ENCODE assay signal across 13 cellular contexts in the genomic region with DNA sequence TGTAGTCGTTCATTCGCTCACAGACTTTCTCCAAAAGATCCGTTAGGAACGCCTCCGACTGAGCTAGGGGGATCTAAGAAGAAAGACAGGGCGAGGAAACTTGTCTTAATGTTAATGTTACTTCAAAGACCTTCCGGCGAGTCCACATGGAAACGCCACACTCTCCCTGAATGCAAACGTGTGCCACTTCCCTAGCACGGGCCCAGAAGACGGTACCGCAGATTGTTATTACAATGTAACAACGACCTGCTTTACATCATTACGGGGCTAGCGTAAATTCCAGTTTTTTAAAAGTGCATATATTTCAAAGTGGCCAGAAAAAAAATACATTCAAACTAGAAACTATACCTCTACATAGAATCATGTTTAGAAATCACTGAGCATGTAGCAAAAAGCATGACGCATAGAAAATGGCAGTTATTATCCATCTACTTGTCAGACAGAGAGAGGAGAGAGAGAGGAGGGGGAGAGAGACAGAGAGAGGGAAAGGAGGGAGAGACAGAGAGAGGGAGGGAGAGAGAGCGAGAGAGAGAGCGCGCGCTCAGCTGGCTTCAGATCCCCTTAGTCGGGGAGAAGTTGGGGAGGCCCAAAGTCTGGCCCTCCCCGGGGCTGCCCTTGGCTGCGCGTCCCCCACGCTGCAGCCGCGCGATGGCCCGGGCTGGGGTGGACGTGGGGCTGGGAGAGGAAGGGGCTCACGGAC. TPM values are rescaled to one million over a fixed set of nuclear protein-coding genes. Genes with fewer than 3 reads are reported as not detected.
DNase-seq lines count a peak whose midpoint lies in the region; ATAC-seq, FAIRE-seq and TF ChIP-seq lines count a peak whose summit lies in the region.
"Had no signal": no experiment of that assay in that cellular context is flagged by ENCODE, and none has a peak within 500 bp of the region (broad histone marks: within the 10 kb centered on the region; RNA-seq: fewer than 3 reads in every experiment).

No MANE protein-coding gene starts in this region.

- H3K27me3 ChIP-seq in BLaER1, result peaks cover 100% of the 10 kb centered on the region
- peaks cover 90% of the 10 kb centered on the region for H3K27me3 ChIP-seq in H7 (ENCODE audit: control insufficient read depth, insufficient read depth, low read length)
- H3K27me3 ChIP-seq in naive thymus-derived CD4-positive, alpha-beta T cell (ENCODE audit: control insufficient read depth in 2 of 2, insufficient read depth in 2 of 2, low read length in 2 of 2), result peaks cover 15 to 28% of the 10 kb centered on the region in 2 donors

- H3K9me3 ChIP-seq in BLaER1, result no peaks in the 10 kb centered on the region
- no peaks in the 10 kb centered on the region for H3K9me3 ChIP-seq in naive thymus-derived CD4-positive, alpha-beta T cell (ENCODE audit: control insufficient read depth in 2 of 3, low read length in 3 of 3)

- peaks cover 88% of the 10 kb centered on the region for H4K20me1 ChIP-seq in BLaER1

- in situ Hi-C loops in astrocyte of the cerebellum (cut with HindIII; ENCODE audit: low sequenced_read_pairs), result loop anchor here (5.0 kb wide), 1 partner anchor 33 kb away; no protein-coding TSS in a partner anchor

- H3K4me2 ChIP-seq in BLaER1, result peak overlapping the region; percentile 50

- H3K4me1 ChIP-seq in BLaER1, result peaks cover 8% of the 10 kb centered on the region
- H3K4me1 ChIP-seq in naive thymus-derived CD4-positive, alpha-beta T cell (ENCODE audit: control insufficient read depth in 2 of 2, insufficient read depth in 2 of 2, low read length in 2 of 2), result peaks cover 0 to 7% of the 10 kb centered on the region in 2 donors

- CTCF ChIA-PET in naive thymus-derived CD4-positive, alpha-beta T cell (lab: Charles Lee), result no interaction called here

- H3K4me3 ChIP-seq in BLaER1 (peak overlapping the region; percentile 18; the same call in 1 of the 2 replicates), H7 (ENCODE audit: insufficient read depth, low read depth, low read length) (peak overlapping the region; percentile 50), astrocyte of the cerebellum (ENCODE audit: low read depth, low read length) (peak overlapping the region; percentile 31), foreskin fibroblast (ENCODE audit: low read depth in 1 of 2, low read length in 2 of 2) (no peak overlapping the region)
- H3K4me3 ChIP-seq in naive thymus-derived CD4-positive, alpha-beta T cell (ENCODE audit: low read length), result no peak overlapping the region

- no peak overlapping the region for H3K27ac ChIP-seq in BLaER1
- no peak overlapping the region for H3K27ac ChIP-seq in naive thymus-derived CD4-positive, alpha-beta T cell (ENCODE audit: low read depth, low read length)
- H3K27ac ChIP-seq: RWPE1 had no signal

- H3K4me3 Mint-ChIP-seq in naive thymus-derived CD4-positive, alpha-beta T cell, result peak overlapping the region in 9 of 10 donors; percentile 10 to 73 (median 54)

- FAIRE-seq in urothelium cell line (lab: Jason Lieb, UNC), result no peak

- no peak for ATAC-seq in naive thymus-derived CD4-positive, alpha-beta T cell
- no peak for ATAC-seq in Right ventricle myocardium inferior

- H3K27me3 Mint-ChIP-seq in naive thymus-derived CD4-positive, alpha-beta T cell, result peaks cover 90 to 93% (median 93%) of the 10 kb centered on the region in 5 donors

- TF ChIP-seq CTCF in astrocyte of the cerebellum (IDR thresholded peaks at IDR 0.05; ENCODE audit: low read depth, low read length, missing control alignments), result no peak
- no peak for TF ChIP-seq CTCF in foreskin fibroblast (IDR thresholded peaks at IDR 0.05; ENCODE audit: low read depth, low read length)

- H3K4me1 Mint-ChIP-seq in naive thymus-derived CD4-positive, alpha-beta T cell, result peaks cover 11 to 30% (median 18%) of the 10 kb centered on the region in 7 donors

- H3K36me3 Mint-ChIP-seq in naive thymus-derived CD4-positive, alpha-beta T cell, result peaks cover 0 to 9% (median 4%) of the 10 kb centered on the region in 5 donors

- POLR2A ChIA-PET in naive thymus-derived CD4-positive, alpha-beta T cell (lab: Charles Lee), result no interaction called here

- no peak for DNase-seq in H7
- DNase-seq in astrocyte of the cerebellum (ENCODE audit: low read depth), result no peak
- no peak for DNase-seq in naive thymus-derived CD4-positive, alpha-beta T cell
- no peak for DNase-seq in urothelium cell line (ENCODE audit: low spot score)
- DNase-seq in foreskin fibroblast, result no peak
- no peak for DNase-seq in Right ventricle myocardium inferior (ENCODE audit: missing footprints)
- DNase-seq in DMS 273 treated with DMSO at 0.1 percent for 48 hours (lab: John Stamatoyannopoulos, UW), result no peak
- DNase-seq: activated CD4-positive, CD25-positive, alpha-beta regulatory T cell; mammary epithelial cell; NCI-H226 had no signal

- peak overlapping the region in 3 of 9 donors; percentile 16 to 72 (median 18) for H3K27ac Mint-ChIP-seq in naive thymus-derived CD4-positive, alpha-beta T cell

- H3K9ac ChIP-seq in BLaER1, result no peak overlapping the region

- H3K36me3 ChIP-seq in BLaER1, result no peaks in the 10 kb centered on the region
- no peaks in the 10 kb centered on the region for H3K36me3 ChIP-seq in H7 (replicated peaks; ENCODE audit: control insufficient read depth, insufficient read depth, low read length)
- H3K36me3 ChIP-seq in naive thymus-derived CD4-positive, alpha-beta T cell (ENCODE audit: control insufficient read depth in 2 of 3, insufficient read depth in 3 of 3, low read length in 3 of 3), result no peaks in the 10 kb centered on the region

- peaks cover 0 to 28% (median 0%) of the 10 kb centered on the region in 11 donors for H3K9me3 Mint-ChIP-seq in naive thymus-derived CD4-positive, alpha-beta T cell

- intact Hi-C loops in naive thymus-derived CD4-positive, alpha-beta T cell (cut with micrococcal nuclease), result loop anchor here in 1 of 2 donors (2.0 kb wide), 2 partner anchors 296 to 1494 kb away; no protein-coding TSS in a partner anchor
- intact Hi-C loops in Right ventricle myocardium inferior (cut with DNase I), result no loop called here

RNA-seq across cellular contexts. Expression of gene CNPY1, which starts 37.2 kb away (rescaled TPM):
- total RNA-seq in H7 (2014; rRNA removed; shearing (Covaris generic)), result 1.5 and 2.4 TPM in 2 replicates
- not detected for total RNA-seq in naive thymus-derived CD4-positive, alpha-beta T cell
- polyA plus RNA-seq in naive thymus-derived CD4-positive, alpha-beta T cell, result not detected
- total RNA-seq in Right ventricle myocardium inferior, result not detected
- total RNA-seq: mammary epithelial cell had no signal
- polyA plus RNA-seq: mammary epithelial cell, urinary bladder had no signal

RNA-seq across cellular contexts. Expression of gene EN2, which starts 51.2 kb away (rescaled TPM):
- 0.04 TPM in 1 of 2 replicates, not detected in the other for total RNA-seq in H7 (2014; rRNA removed; shearing (Covaris generic))
- not detected for total RNA-seq in naive thymus-derived CD4-positive, alpha-beta T cell
- not detected for polyA plus RNA-seq in naive thymus-derived CD4-positive, alpha-beta T cell
- total RNA-seq in Right ventricle myocardium inferior, result 0.11 TPM
- total RNA-seq: urinary bladder had no signal
- polyA plus RNA-seq: mammary epithelial cell had no signal

Comparison
In these comparisons a context has a peak if more than half of its experiments do, and no peak if none do; other contexts are left out.
1. H3K4me3 ChIP-seq: peak in BLaER1 (single experiment), H7 (single experiment) and astrocyte of the cerebellum (single experiment); none in naive thymus-derived CD4-positive, alpha-beta T cell (single experiment) and foreskin fibroblast (0 of 2).